19 cellular contexts compared by ENCODE assay signal in the genomic region with DNA sequence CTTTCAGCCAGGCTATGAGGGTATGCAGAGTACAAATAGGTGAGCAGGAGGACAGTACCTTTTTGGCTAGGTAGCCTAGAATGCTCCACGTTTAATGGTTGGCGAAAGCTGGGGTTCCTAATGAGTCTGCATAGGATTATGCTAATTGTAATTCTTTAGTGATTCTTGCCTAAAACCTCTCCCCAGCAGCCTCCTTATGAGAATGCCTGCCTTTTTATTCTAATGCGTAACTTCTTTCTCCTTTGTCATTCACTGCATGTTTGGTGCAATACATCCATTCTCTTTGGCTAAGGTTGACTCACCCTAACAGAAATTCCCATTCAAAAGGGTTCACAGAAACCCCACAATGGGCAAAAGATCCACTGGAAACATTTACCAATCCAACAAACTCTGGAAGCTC.
DNase-seq lines count a peak whose midpoint lies in the region.
"Had no signal": no experiment of that assay in that cellular context is flagged by ENCODE, and none has a peak within 500 bp of the region (broad histone marks: within the 10 kb centered on the region; RNA-seq: fewer than 3 reads in every experiment).

No MANE protein-coding gene starts in this region.

- H3K27me3 ChIP-seq in H7 (ENCODE audit: control insufficient read depth, insufficient read depth, low read length) (no peaks in the 10 kb centered on the region), NT2/D1 (ENCODE audit: insufficient read depth, insufficient read length) (no peaks in the 10 kb centered on the region), neuronal stem cell (ENCODE audit: control insufficient read depth in 3 of 3, insufficient read depth in 3 of 3, low read depth in 1 of 3, low read length in 3 of 3) (no peaks in the 10 kb centered on the region)
- H3K27me3 ChIP-seq: SJSA1 had no signal

- H3K23ac ChIP-seq in neuronal stem cell (ENCODE audit: low read depth, low read length, poor library complexity): no peak overlapping the region

- no peaks in the 10 kb centered on the region for H3K4me1 ChIP-seq in NT2/D1 (ENCODE audit: insufficient read depth, insufficient read length)
- no peaks in the 10 kb centered on the region for H3K4me1 ChIP-seq in neuronal stem cell (ENCODE audit: control insufficient read depth in 2 of 2, insufficient read depth in 1 of 2, low read depth in 1 of 2, low read length in 2 of 2)
- H3K4me1 ChIP-seq: SJSA1 had no signal

- H3K4me3 ChIP-seq in H7 (ENCODE audit: insufficient read depth, low read depth, low read length): no peak overlapping the region
- H3K4me3 ChIP-seq in NT2/D1 (ENCODE audit: insufficient read length, low read depth): no peak overlapping the region
- no peak overlapping the region for H3K4me3 ChIP-seq in neuronal stem cell (ENCODE audit: low read length in 2 of 2)
- H3K4me3 ChIP-seq: SJSA1 had no signal

- no peak overlapping the region for H2BK120ac ChIP-seq in neuronal stem cell (ENCODE audit: low read depth, low read length)

- H3K9ac ChIP-seq in NT2/D1 (ENCODE audit: insufficient read length, low read depth): no peak overlapping the region
- no peak overlapping the region for H3K9ac ChIP-seq in neuronal stem cell (ENCODE audit: low read depth, low read length, poor library complexity)

- H3K36me3 ChIP-seq in H7 (replicated peaks; ENCODE audit: control insufficient read depth, insufficient read depth, low read length) (no peaks in the 10 kb centered on the region), NT2/D1 (ENCODE audit: insufficient read depth, insufficient read length, low read length) (no peaks in the 10 kb centered on the region), neuronal stem cell (replicated peaks in 1 of 2; ENCODE audit: control insufficient read depth in 2 of 2, insufficient read depth in 2 of 2, low read length in 2 of 2) (no peaks in the 10 kb centered on the region)
- H3K36me3 ChIP-seq: SJSA1 had no signal

- no peak overlapping the region for H3K27ac ChIP-seq in neuronal stem cell (replicated peaks; ENCODE audit: low read length)
- H3K27ac ChIP-seq: C4-2B, SJSA1 had no signal

- no peak overlapping the region for H2BK5ac ChIP-seq in neuronal stem cell (ENCODE audit: low read length)

- H3K4ac ChIP-seq in neuronal stem cell (ENCODE audit: low read length): no peak overlapping the region

- H2AK5ac ChIP-seq in neuronal stem cell (ENCODE audit: low read depth, low read length): no peak overlapping the region

- no peak overlapping the region for H4K8ac ChIP-seq in neuronal stem cell (ENCODE audit: low read depth, low read length)

- H2AFZ ChIP-seq in neuronal stem cell (ENCODE audit: low read length): no peak overlapping the region

- no peak overlapping the region for H2BK12ac ChIP-seq in neuronal stem cell (ENCODE audit: low read length)

- peak; percentile 1 for DNase-seq in H7
- peak; percentile 33 for DNase-seq in NT2/D1 (ENCODE audit: low read depth, low spot score)
- DNase-seq in iPS DF 4.7 (ENCODE audit: extremely low read depth, low spot score): peak; percentile 33
- peak; percentile 8 for DNase-seq in neuronal stem cell (ENCODE audit: low spot score)
- no peak for DNase-seq in kidney tubule cell (ENCODE audit: low spot score)
- DNase-seq in NCI-H1105 (lab: John Stamatoyannopoulos, UW): no peak
- no peak for DNase-seq in dedifferentiated amniotic fluid mesenchymal stem cell (ENCODE audit: extremely low spot score)
- DNase-seq: Calu3; CD8-positive, alpha-beta memory T cell; DMS153; GOT3; KG1; NCI-H1105 treated with DMSO at 0.1 percent for 48 hours; NCI-H2029 treated with DMSO at 0.1 percent for 48 hours; NCI-H2171; NCI-H524 treated with DMSO at 0.1 percent for 48 hours; OCI-M1 had no signal

- H4K91ac ChIP-seq in neuronal stem cell (ENCODE audit: low read depth, low read length, poor library complexity): no peak overlapping the region

- H2BK15ac ChIP-seq in neuronal stem cell (ENCODE audit: low read length): no peak overlapping the region

- no CpG with 5 or more reads among the region's 3 CpGs for WGBS in neuronal stem cell (ENCODE audit: extremely low coverage in 2 of 2, insufficient read length in 2 of 2, insufficient replicate concordance in 1 of 2), 2 donors

- no peak overlapping the region for H3K4me2 ChIP-seq in neuronal stem cell (ENCODE audit: insufficient read depth, low read length, poor library complexity, severe bottlenecking)

- no peak overlapping the region for H3K18ac ChIP-seq in neuronal stem cell (ENCODE audit: low read length)

- H3K79me1 ChIP-seq in neuronal stem cell (ENCODE audit: low read depth, low read length): no peaks in the 10 kb centered on the region

- H3K9me3 ChIP-seq in NT2/D1 (ENCODE audit: insufficient read depth, low read length) (peaks cover 11% of the 10 kb centered on the region; the same call in 1 of the 2 replicates), neuronal stem cell (replicated peaks in 1 of 2; ENCODE audit: control insufficient read depth in 2 of 2, insufficient read depth in 1 of 2, low read depth in 1 of 2, low read length in 2 of 2) (no peaks in the 10 kb centered on the region)
- H3K9me3 ChIP-seq: SJSA1 had no signal

- H3K14ac ChIP-seq in neuronal stem cell (ENCODE audit: low read length): no peak overlapping the region

Comparison
In these comparisons a context has a peak if more than half of its experiments do, and no peak if none do; other contexts are left out.
1. DNase-seq: peak in H7 (single experiment), NT2/D1 (single experiment), iPS DF 4.7 (single experiment) and neuronal stem cell (single experiment); none in kidney tubule cell (single experiment), NCI-H1105 (single experiment) and dedifferentiated amniotic fluid mesenchymal stem cell (single experiment).